ENCODE assay signal across 19 cellular contexts in the genomic region with DNA sequence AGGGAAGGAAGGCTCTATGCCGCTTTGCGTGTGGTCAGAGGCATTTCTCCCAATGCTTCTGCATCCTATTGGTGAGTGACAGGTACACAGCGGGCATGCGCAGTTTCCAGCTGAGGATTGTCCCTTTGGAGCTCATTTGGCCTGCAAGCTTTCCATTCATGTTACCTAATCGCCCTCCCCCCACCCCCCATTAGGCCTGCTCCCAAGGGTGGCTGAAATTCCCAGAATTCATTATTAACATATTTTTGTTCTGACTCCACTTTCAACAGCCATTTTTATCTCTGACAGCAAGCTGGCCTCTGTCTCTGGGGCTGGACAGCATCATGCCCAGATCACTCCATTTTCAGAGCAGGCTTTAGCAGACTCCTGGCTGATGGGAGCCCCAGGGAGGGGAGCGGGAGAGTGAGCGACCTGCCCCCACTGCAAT. TPM values are rescaled to one million over a fixed set of nuclear protein-coding genes. Genes with fewer than 3 reads are reported as not detected.
DNase-seq lines count a peak whose midpoint lies in the region; TF ChIP-seq lines count a peak whose summit lies in the region.
"Had no signal": no experiment of that assay in that cellular context is flagged by ENCODE, and none has a peak within 500 bp of the region (broad histone marks: within the 10 kb centered on the region; RNA-seq: fewer than 3 reads in every experiment).

No MANE protein-coding gene starts in this region.

- H3K27me3 ChIP-seq in left ventricle myocardium inferior (ENCODE audit: low read depth): no peaks in the 10 kb centered on the region
- H3K27me3 ChIP-seq in smooth muscle cell (ENCODE audit: low read depth): no peaks in the 10 kb centered on the region
- H3K27me3 ChIP-seq: BLaER1, right lobe of liver had no signal

- H3K4me3 Mint-ChIP-seq in chondrocyte (ENCODE audit: unreplicated experiment): no peak overlapping the region

- no peak overlapping the region for H2AFZ ChIP-seq in smooth muscle cell (ENCODE audit: low read depth)

- H3K4me3 ChIP-seq in left ventricle myocardium inferior (no peak overlapping the region), smooth muscle cell (no peak overlapping the region)
- H3K4me3 ChIP-seq: BLaER1, right lobe of liver, SK-N-MC had no signal

- H3K36me3 Mint-ChIP-seq in chondrocyte (ENCODE audit: low read depth): peaks cover 1% of the 10 kb centered on the region

- H3K27ac ChIP-seq in left ventricle myocardium inferior (replicated peaks) (no peak overlapping the region), smooth muscle cell (ENCODE audit: low read depth) (no peak overlapping the region)
- H3K27ac ChIP-seq: BLaER1, neutrophil, right lobe of liver, SK-N-MC had no signal

- H3K27me3 Mint-ChIP-seq in chondrocyte (ENCODE audit: low read depth): peaks cover 3% of the 10 kb centered on the region

- H3K4me1 Mint-ChIP-seq in chondrocyte (ENCODE audit: low read depth): peaks cover 50% of the 10 kb centered on the region

- H4K20me1 ChIP-seq in smooth muscle cell (ENCODE audit: low read depth): no peaks in the 10 kb centered on the region
- H4K20me1 ChIP-seq: BLaER1 had no signal

- no peaks in the 10 kb centered on the region for H3K79me2 ChIP-seq in smooth muscle cell (ENCODE audit: low read depth)

- H3K36me3 ChIP-seq in left ventricle myocardium inferior (no peaks in the 10 kb centered on the region), smooth muscle cell (ENCODE audit: low read depth) (no peaks in the 10 kb centered on the region)
- H3K36me3 ChIP-seq: BLaER1, neutrophil, right lobe of liver had no signal

- in situ Hi-C loops in GM13977 (cut with MboI; ENCODE audit: low pct_unique_long_range_greater_than_20kb, low sequenced_read_pairs, unreplicated experiment): no loop called here

- H3K4me1 ChIP-seq in left ventricle myocardium inferior (peaks cover 41% of the 10 kb centered on the region), smooth muscle cell (ENCODE audit: low read depth) (peaks cover 6% of the 10 kb centered on the region)
- H3K4me1 ChIP-seq: BLaER1, right lobe of liver had no signal

- H3F3A ChIP-seq in smooth muscle cell (ENCODE audit: low read depth): no peaks in the 10 kb centered on the region

- peak overlapping the region; percentile 15 for H3K27ac Mint-ChIP-seq in chondrocyte (ENCODE audit: unreplicated experiment)
- H3K27ac Mint-ChIP-seq: activated naive CD4-positive, alpha-beta T cell treated with anti-CD3 and anti-CD28 coated beads, Interleukin-2, amount 50 U/mL, for 72 hours had no signal

- DNase-seq in GM04504 (ENCODE audit: low read depth) (peak; percentile 40), chondrocyte (ENCODE audit: low spot score) (no peak), left ventricle myocardium inferior (peak; percentile 53), smooth muscle cell (lab: John Stamatoyannopoulos, UW; ENCODE audit: unreplicated experiment) (no peak), GM13977 (ENCODE audit: low spot score) (no peak), NCI-H146 (lab: John Stamatoyannopoulos, UW) (no peak), NCI-H2107 treated with DMSO at 0.1 percent for 48 hours (lab: John Stamatoyannopoulos, UW; ENCODE audit: unreplicated experiment) (no peak), GM20000 (ENCODE audit: low spot score) (no peak)
- DNase-seq: activated CD4-positive, alpha-beta T cell treated with anti-CD3 and anti-CD28 coated beads, Interleukin-2, amount 50 U/mL, for 1 hour; glutamatergic neuron; NCI-H2107; PC-3; right lobe of liver; stimulated activated CD4-positive, alpha-beta T cell treated with anti-CD3 and anti-CD28 coated beads, Interleukin-4, amount 100 ng/mL, for 1 hour had no signal

- 73% methylated on average over 7 of the region's 7 CpGs for WGBS in smooth muscle cell (ENCODE audit: low lambda C conversion rate)

- H3K9me3 ChIP-seq in left ventricle myocardium inferior (replicated peaks): no peaks in the 10 kb centered on the region
- no peaks in the 10 kb centered on the region for H3K9me3 ChIP-seq in smooth muscle cell (replicated peaks; ENCODE audit: low read depth)
- H3K9me3 ChIP-seq: neutrophil, right lobe of liver had no signal

- TF ChIP-seq CTCF in chondrocyte (IDR thresholded peaks at IDR 0.05) (no peak), left ventricle myocardium inferior (IDR thresholded peaks at IDR 0.05; ENCODE audit: borderline replicate concordance) (no peak), smooth muscle cell (IDR thresholded peaks at IDR 0.05; ENCODE audit: borderline replicate concordance, insufficient read depth, poor library complexity, severe bottlenecking) (no peak), GM13977 (IDR thresholded peaks at IDR 0.05; ENCODE audit: extremely low read depth, insufficient read depth, missing control alignments) (no peak), GM20000 (IDR thresholded peaks at IDR 0.05; ENCODE audit: extremely low read depth, missing control alignments) (no peak)

- no peaks in the 10 kb centered on the region for H3K9me3 Mint-ChIP-seq in chondrocyte (ENCODE audit: low read depth)

- intact Hi-C loops in left ventricle myocardium inferior (cut with micrococcal nuclease): loop anchor here (10.0 kb wide), 1 partner anchor 468 kb away; no protein-coding TSS in a partner anchor

- no peak overlapping the region for H3K9ac ChIP-seq in smooth muscle cell (ENCODE audit: low read depth)
- H3K9ac ChIP-seq: BLaER1 had no signal

- H3K4me2 ChIP-seq in smooth muscle cell: peak overlapping the region; percentile 41
- H3K4me2 ChIP-seq: BLaER1 had no signal

RNA-seq across cellular contexts. Expression of gene MIS18A, which starts 25.6 kb away (rescaled TPM):
- total RNA-seq in chondrocyte (5.0 to 7.1 TPM (median 5.8 TPM) in 3 replicates), left ventricle myocardium inferior (3.2 TPM), smooth muscle cell (6.9 and 20.0 TPM in 2 replicates)
- polyA plus RNA-seq in smooth muscle cell: 9.3 and 9.4 TPM in 2 replicates

RNA-seq across cellular contexts. Expression of gene MRAP, which starts 45.4 kb away (rescaled TPM):
- total RNA-seq in chondrocyte: not detected in 3 replicates
- not detected for total RNA-seq in left ventricle myocardium inferior
- not detected in 2 replicates for total RNA-seq in smooth muscle cell
- 0.77 TPM in 1 of 2 replicates, not detected in the other for polyA plus RNA-seq in smooth muscle cell
- total RNA-seq: activated naive CD4-positive, alpha-beta T cell treated with anti-CD3 and anti-CD28 coated beads, Interleukin-2, amount 50 U/mL, for 72 hours; PC-3; temporal lobe had no signal

Comparison
In these comparisons a context has a peak if more than half of its experiments do, and no peak if none do; other contexts are left out.
1. DNase-seq: peak in GM04504 (single experiment) and left ventricle myocardium inferior (single experiment); none in chondrocyte (single experiment), smooth muscle cell (single experiment), GM13977 (single experiment), NCI-H146 (single experiment), NCI-H2107 treated with DMSO at 0.1 percent for 48 hours (single experiment) and GM20000 (single experiment).